In the genomic region with DNA sequence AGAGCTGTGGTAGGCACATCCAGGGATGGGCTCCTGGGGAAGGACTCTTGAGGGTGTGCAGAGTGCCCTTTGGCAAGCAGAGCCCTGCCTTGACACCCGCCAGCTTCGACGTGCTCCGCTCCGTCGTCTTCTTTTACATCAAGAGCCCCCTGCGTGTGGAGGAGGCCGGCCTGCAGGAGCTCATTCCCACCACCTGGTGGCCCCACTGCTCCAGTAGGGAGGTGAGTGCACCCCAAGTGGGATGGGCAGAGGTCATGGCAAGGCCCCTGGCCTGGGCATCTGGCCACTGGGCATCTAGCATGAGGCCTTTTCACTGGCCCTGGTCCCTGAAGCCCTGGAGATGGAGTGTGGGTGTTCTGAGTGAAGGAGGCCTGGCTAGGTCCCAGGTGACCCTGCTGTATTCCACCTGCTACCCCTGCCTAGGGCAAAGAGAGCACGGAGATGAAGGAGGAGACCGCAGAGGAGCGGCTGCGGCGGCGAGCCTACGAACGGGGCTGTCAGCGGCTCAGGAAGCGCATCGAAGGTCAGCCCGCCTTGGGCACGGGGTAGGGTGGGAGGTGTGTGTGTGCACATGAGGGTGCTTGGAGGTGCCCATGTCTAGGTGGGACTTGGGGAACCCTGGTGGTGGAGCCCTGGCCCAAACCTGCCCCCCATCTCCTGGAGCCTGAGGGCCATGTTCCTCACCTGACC, we compare ENCODE assay signal across 11 cellular contexts. TPM values are rescaled to one million over a fixed set of nuclear protein-coding genes. Genes with fewer than 3 reads are reported as not detected.
DNase-seq lines count a peak whose midpoint lies in the region; ATAC-seq, FAIRE-seq and TF ChIP-seq lines count a peak whose summit lies in the region.
"Had no signal": no experiment of that assay in that cellular context is flagged by ENCODE, and none has a peak within 500 bp of the region (broad histone marks: within the 10 kb centered on the region; RNA-seq: fewer than 3 reads in every experiment).

No MANE protein-coding gene starts in this region.

- peaks cover 19% of the 10 kb centered on the region for H3K36me3 Mint-ChIP-seq in Calu3 (ENCODE audit: insufficient read depth, unreplicated experiment)

- CTCF ChIA-PET in Calu3 (lab: Charles Lee) (interaction anchor here (1.0 to 1.2 kb wide), 2 partner anchors 22 to 101 kb away, joined by 3 to 4 read pairs; partner anchors contain the start of gene GMPPB), OCI-LY7 (lab: Charles Lee; ENCODE audit: unreplicated experiment) (no interaction called here)

- no peak for ATAC-seq in GM21619 (IDR thresholded peaks at IDR 0.05; ENCODE audit: unreplicated experiment)
- ATAC-seq: gastroesophageal sphincter, right cardiac atrium had no signal

- H2AFZ ChIP-seq in OCI-LY7 (ENCODE audit: low read length) (no peak overlapping the region), keratinocyte (ENCODE audit: control insufficient read depth, low read length) (no peak overlapping the region)

- H3K27ac ChIP-seq in OCI-LY7 (ENCODE audit: low read depth, low read length, poor library complexity, severe bottlenecking) (no peak overlapping the region), keratinocyte (ENCODE audit: control insufficient read depth, insufficient read depth, low read length) (no peak overlapping the region)
- H3K27ac ChIP-seq: gastroesophageal sphincter had no signal

- no peak overlapping the region for H3K27ac Mint-ChIP-seq in Calu3 (ENCODE audit: unreplicated experiment)

- POLR2A ChIA-PET in OCI-LY7 (lab: Charles Lee), result interaction anchor here (0.6 kb wide), 2 partner anchors 10 to 186 kb away, joined by 3 read pairs; no protein-coding TSS in a partner anchor

- BruUV-seq in Calu3 (replicated peaks; lab: Mats Ljungman, UMichigan) (no TSS peak), OCI-LY7 (replicated peaks; lab: Mats Ljungman, UMichigan) (no TSS peak)

- no peaks in the 10 kb centered on the region for H3K9me1 ChIP-seq in keratinocyte (ENCODE audit: control insufficient read depth, extremely low read depth, insufficient read depth, low read length)

- TF ChIP-seq CTCF in Calu3 (IDR thresholded peaks at IDR 0.05; ENCODE audit: unreplicated experiment), result peak; percentile 22
- peak; percentile 68 for TF ChIP-seq CTCF in OCI-LY7 (conservative IDR thresholded peaks at IDR 0.05; ENCODE audit: low read length)
- TF ChIP-seq CTCF in keratinocyte (optimal IDR thresholded peaks at IDR 0.05 in 1 of 3, IDR thresholded peaks at IDR 0.05 in 1 of 3, conservative IDR thresholded peaks at IDR 0.05 in 1 of 3; ENCODE audit: extremely low read depth in 1 of 3, insufficient read depth in 2 of 3, low read length in 3 of 3), result peak in 2 of 3 experiments; percentile 56 to 67

- H3K4me2 ChIP-seq in OCI-LY7 (ENCODE audit: low read length), result no peak overlapping the region
- no peak overlapping the region for H3K4me2 ChIP-seq in keratinocyte (ENCODE audit: control insufficient read depth, extremely low read depth, insufficient read depth, low read depth, low read length)

- FAIRE-seq in keratinocyte (lab: Jason Lieb, UNC), result no peak

- intact Hi-C loops in Calu3 (cut with micrococcal nuclease; ENCODE audit: unreplicated experiment), result loop anchor here (2.0 kb wide), 1 partner anchor 137 kb away; no protein-coding TSS in a partner anchor
- intact Hi-C loops in OCI-LY7 (cut with micrococcal nuclease; ENCODE audit: unreplicated experiment), result loop anchor here (5.0 kb wide), 1 partner anchor 206 kb away; no protein-coding TSS in a partner anchor

- H3K79me2 ChIP-seq in OCI-LY7 (ENCODE audit: insufficient read depth, low read depth, low read length), result no peaks in the 10 kb centered on the region
- H3K79me2 ChIP-seq in keratinocyte (ENCODE audit: control insufficient read depth, insufficient read depth, low read length), result no peaks in the 10 kb centered on the region

- DNase-seq in Calu3 (no peak), OCI-LY7 (ENCODE audit: low spot score) (peak; percentile 27), keratinocyte (ENCODE audit: low read depth, low spot score) (no peak), NCI-H748 (lab: John Stamatoyannopoulos, UW; ENCODE audit: unreplicated experiment) (no peak)
- no peak for DNase-seq in effector CD8-positive, alpha-beta T cell (lab: John Stamatoyannopoulos, UW)
- DNase-seq: activated CD8-positive, alpha-beta memory T cell treated with anti-CD3 and anti-CD28 coated beads, Interleukin-2, amount 50 U/mL, for 48 hours had no signal

- no peaks in the 10 kb centered on the region for H3K27me3 ChIP-seq in keratinocyte (ENCODE audit: control insufficient read depth, extremely low read depth, insufficient read depth, low read length)
- H3K27me3 ChIP-seq: gastroesophageal sphincter had no signal

- H3K9me3 ChIP-seq in OCI-LY7 (ENCODE audit: low read length), result no peaks in the 10 kb centered on the region
- H3K9me3 ChIP-seq in keratinocyte (ENCODE audit: control insufficient read depth, low read depth, low read length), result no peaks in the 10 kb centered on the region
- H3K9me3 ChIP-seq: gastroesophageal sphincter had no signal

- no peak overlapping the region for H3K9ac ChIP-seq in keratinocyte (ENCODE audit: control insufficient read depth, extremely low read depth, insufficient read depth, low read length)

- dilution Hi-C loops in keratinocyte (cut with MboI; ENCODE audit: extremely low pct_ligation_motif_present, low sequenced_read_pairs), result no loop called here

- no peaks in the 10 kb centered on the region for H3K9me2 ChIP-seq in OCI-LY7 (ENCODE audit: insufficient read depth, low read length)

- H3K4me3 Mint-ChIP-seq in Calu3 (ENCODE audit: low read depth, unreplicated experiment), result no peak overlapping the region

- no peaks in the 10 kb centered on the region for H3K9me3 Mint-ChIP-seq in Calu3 (ENCODE audit: low read depth, unreplicated experiment)

- H3K4me1 ChIP-seq in OCI-LY7 (ENCODE audit: insufficient read depth, low read length, poor library complexity, severe bottlenecking) (no peaks in the 10 kb centered on the region), keratinocyte (ENCODE audit: control insufficient read depth, extremely low read depth, insufficient read depth, low read length) (no peaks in the 10 kb centered on the region)

- H3K27me3 Mint-ChIP-seq in Calu3 (ENCODE audit: unreplicated experiment), result no peaks in the 10 kb centered on the region

- H4K20me1 ChIP-seq in OCI-LY7 (ENCODE audit: insufficient read depth, low read length) (no peaks in the 10 kb centered on the region), keratinocyte (ENCODE audit: control insufficient read depth, extremely low read depth, insufficient read depth, low read length) (no peaks in the 10 kb centered on the region)

- no peak overlapping the region for H3K4me3 ChIP-seq in OCI-LY7 (ENCODE audit: low read depth, low read length, poor library complexity, severe bottlenecking)
- H3K4me3 ChIP-seq in keratinocyte (ENCODE audit: control insufficient read depth in 2 of 3, extremely low read depth in 1 of 3, insufficient read depth in 2 of 3, low read depth in 1 of 3, low read length in 3 of 3), result no peak overlapping the region
- H3K4me3 ChIP-seq: gastroesophageal sphincter had no signal

- H3K4me1 Mint-ChIP-seq in Calu3 (ENCODE audit: low read depth, unreplicated experiment), result no peaks in the 10 kb centered on the region

- H3K36me3 ChIP-seq in OCI-LY7 (ENCODE audit: insufficient read depth, low read length) (peaks cover 11% of the 10 kb centered on the region; the same call in 1 of the 2 replicates), keratinocyte (ENCODE audit: control insufficient read depth in 2 of 2, extremely low read depth in 1 of 2, insufficient read depth in 2 of 2, low read length in 2 of 2) (peaks cover 39 to 40% of the 10 kb centered on the region in 2 experiments)

RNA-seq across cellular contexts. Expression of gene RNF123, which starts 12.2 kb away (rescaled TPM):
- 38.6 and 52.5 TPM in 2 replicates for total RNA-seq in Calu3 (2022)
- total RNA-seq in OCI-LY7 (2014; rRNA removed; shearing (Covaris generic)), result 20.8 and 39.2 TPM in 2 replicates
- 48.4 and 50.6 TPM in 2 replicates for total RNA-seq in OCI-LY7 (2022)
- 18.1 to 34.4 TPM (median 20.4 TPM) in 3 replicates for polyA plus RNA-seq in keratinocyte
- 6.2 TPM for polyA plus RNA-seq in keratinocyte (2011; ENCODE audit: low read depth)
- polyA plus RNA-seq in keratinocyte (2011; cell fraction: cytosol; rRNA removed), result 17.8 and 23.9 TPM in 2 replicates
- 54.9 and 70.7 TPM in 2 replicates for polyA plus RNA-seq in keratinocyte (2011; cell fraction: nucleus; rRNA removed)
- 19.9 and 21.6 TPM in 2 replicates for polyA plus RNA-seq in keratinocyte (2012; ENCODE audit: low replicate concordance)
- polyA minus RNA-seq in keratinocyte, result 37.7 to 56.3 TPM (median 45.8 TPM) in 3 replicates
- 38.9 TPM for polyA minus RNA-seq in keratinocyte (2011; cell fraction: cytosol; rRNA and poly(A)+ RNA removed)
- 31.8 and 35.1 TPM in 2 replicates for polyA minus RNA-seq in keratinocyte (2011; cell fraction: nucleus; rRNA and poly(A)+ RNA removed)

RNA-seq across cellular contexts. Expression of gene MST1, which starts 12.3 kb away (rescaled TPM):
- total RNA-seq in Calu3 (2022) (8.0 and 10.5 TPM in 2 replicates), OCI-LY7 (2022) (24.2 and 26.2 TPM in 2 replicates)
- 12.5 and 13.1 TPM in 2 replicates for total RNA-seq in OCI-LY7 (2014; rRNA removed; shearing (Covaris generic))
- 4.5 to 12.4 TPM (median 5.2 TPM) in 3 replicates for polyA plus RNA-seq in keratinocyte
- polyA plus RNA-seq in keratinocyte (2011; ENCODE audit: low read depth), result 4.0 TPM
- polyA plus RNA-seq in keratinocyte (2011; cell fraction: cytosol; rRNA removed), result 0.57 and 1.1 TPM in 2 replicates
- 41.1 and 57.5 TPM in 2 replicates for polyA plus RNA-seq in keratinocyte (2011; cell fraction: nucleus; rRNA removed)
- 3.9 and 17.5 TPM in 2 replicates for polyA plus RNA-seq in keratinocyte (2012; ENCODE audit: low replicate concordance)
- 2.4 to 3.6 TPM (median 3.5 TPM) in 3 replicates for polyA minus RNA-seq in keratinocyte
- 4.4 TPM for polyA minus RNA-seq in keratinocyte (2011; cell fraction: cytosol; rRNA and poly(A)+ RNA removed)
- polyA minus RNA-seq in keratinocyte (2011; cell fraction: nucleus; rRNA and poly(A)+ RNA removed), result 2.3 and 5.2 TPM in 2 replicates

RNA-seq across cellular contexts. Expression of gene AMIGO3, which starts 18.0 kb away (rescaled TPM):
- total RNA-seq in Calu3 (2022), result 0.49 and 0.73 TPM in 2 replicates
- total RNA-seq in OCI-LY7 (2014; rRNA removed; shearing (Covaris generic)), result 2.9 and 4.4 TPM in 2 replicates
- 0.80 TPM in 1 of 2 replicates, not detected in the other for total RNA-seq in OCI-LY7 (2022)
- polyA plus RNA-seq in keratinocyte, result 0.02 to 0.03 TPM in 2 of 3 replicates, not detected in the other
- polyA plus RNA-seq in keratinocyte (2011; ENCODE audit: low read depth), result not detected
- polyA plus RNA-seq in keratinocyte (2011; cell fraction: cytosol; rRNA removed), result not detected in 2 replicates
- polyA plus RNA-seq in keratinocyte (2011; cell fraction: nucleus; rRNA removed), result 0.17 TPM in 1 of 2 replicates, not detected in the other
- polyA plus RNA-seq in keratinocyte (2012; ENCODE audit: low replicate concordance), result 0.07 and 0.18 TPM in 2 replicates
- polyA minus RNA-seq in keratinocyte, result not detected in 3 replicates
- not detected for polyA minus RNA-seq in keratinocyte (2011; cell fraction: cytosol; rRNA and poly(A)+ RNA removed)
- 0.31 TPM in 1 of 2 replicates, not detected in the other for polyA minus RNA-seq in keratinocyte (2011; cell fraction: nucleus; rRNA and poly(A)+ RNA removed)
- total RNA-seq: NCI-H460, ureter had no signal

RNA-seq across cellular contexts. Expression of gene GMPPB, which starts 22.2 kb away (rescaled TPM):
- 35.8 and 42.4 TPM in 2 replicates for total RNA-seq in Calu3 (2022)
- 40.7 and 43.6 TPM in 2 replicates for total RNA-seq in OCI-LY7 (2014; rRNA removed; shearing (Covaris generic))
- total RNA-seq in OCI-LY7 (2022), result 52.4 and 54.5 TPM in 2 replicates
- polyA plus RNA-seq in keratinocyte, result 17.1 to 22.2 TPM (median 17.4 TPM) in 3 replicates
- polyA plus RNA-seq in keratinocyte (2011; ENCODE audit: low read depth), result 4.7 TPM
- 7.7 and 11.9 TPM in 2 replicates for polyA plus RNA-seq in keratinocyte (2011; cell fraction: cytosol; rRNA removed)
- polyA plus RNA-seq in keratinocyte (2011; cell fraction: nucleus; rRNA removed), result 16.7 and 20.8 TPM in 2 replicates
- 9.0 and 30.1 TPM in 2 replicates for polyA plus RNA-seq in keratinocyte (2012; ENCODE audit: low replicate concordance)
- 19.8 to 37.5 TPM (median 21.4 TPM) in 3 replicates for polyA minus RNA-seq in keratinocyte
- polyA minus RNA-seq in keratinocyte (2011; cell fraction: cytosol; rRNA and poly(A)+ RNA removed), result 15.0 TPM
- polyA minus RNA-seq in keratinocyte (2011; cell fraction: nucleus; rRNA and poly(A)+ RNA removed), result 8.2 and 8.4 TPM in 2 replicates

RNA-seq across cellular contexts. Expression of gene APEH, which starts 27.4 kb away (rescaled TPM):
- total RNA-seq in Calu3 (2022) (187 and 207 TPM in 2 replicates), OCI-LY7 (2022) (132 and 133 TPM in 2 replicates)
- 94.8 and 112 TPM in 2 replicates for total RNA-seq in OCI-LY7 (2014; rRNA removed; shearing (Covaris generic))
- polyA plus RNA-seq in keratinocyte, result 106 to 161 TPM (median 160 TPM) in 3 replicates
- polyA plus RNA-seq in keratinocyte (2011; ENCODE audit: low read depth), result 49.4 TPM
- 123 and 150 TPM in 2 replicates for polyA plus RNA-seq in keratinocyte (2011; cell fraction: cytosol; rRNA removed)
- 169 and 199 TPM in 2 replicates for polyA plus RNA-seq in keratinocyte (2011; cell fraction: nucleus; rRNA removed)
- polyA plus RNA-seq in keratinocyte (2012; ENCODE audit: low replicate concordance), result 80.1 and 199 TPM in 2 replicates
- polyA minus RNA-seq in keratinocyte, result 227 to 334 TPM (median 296 TPM) in 3 replicates
- polyA minus RNA-seq in keratinocyte (2011; cell fraction: cytosol; rRNA and poly(A)+ RNA removed), result 229 TPM
- polyA minus RNA-seq in keratinocyte (2011; cell fraction: nucleus; rRNA and poly(A)+ RNA removed), result 131 and 135 TPM in 2 replicates
